ENCODE assay signal across 8 cellular contexts in the genomic region with DNA sequence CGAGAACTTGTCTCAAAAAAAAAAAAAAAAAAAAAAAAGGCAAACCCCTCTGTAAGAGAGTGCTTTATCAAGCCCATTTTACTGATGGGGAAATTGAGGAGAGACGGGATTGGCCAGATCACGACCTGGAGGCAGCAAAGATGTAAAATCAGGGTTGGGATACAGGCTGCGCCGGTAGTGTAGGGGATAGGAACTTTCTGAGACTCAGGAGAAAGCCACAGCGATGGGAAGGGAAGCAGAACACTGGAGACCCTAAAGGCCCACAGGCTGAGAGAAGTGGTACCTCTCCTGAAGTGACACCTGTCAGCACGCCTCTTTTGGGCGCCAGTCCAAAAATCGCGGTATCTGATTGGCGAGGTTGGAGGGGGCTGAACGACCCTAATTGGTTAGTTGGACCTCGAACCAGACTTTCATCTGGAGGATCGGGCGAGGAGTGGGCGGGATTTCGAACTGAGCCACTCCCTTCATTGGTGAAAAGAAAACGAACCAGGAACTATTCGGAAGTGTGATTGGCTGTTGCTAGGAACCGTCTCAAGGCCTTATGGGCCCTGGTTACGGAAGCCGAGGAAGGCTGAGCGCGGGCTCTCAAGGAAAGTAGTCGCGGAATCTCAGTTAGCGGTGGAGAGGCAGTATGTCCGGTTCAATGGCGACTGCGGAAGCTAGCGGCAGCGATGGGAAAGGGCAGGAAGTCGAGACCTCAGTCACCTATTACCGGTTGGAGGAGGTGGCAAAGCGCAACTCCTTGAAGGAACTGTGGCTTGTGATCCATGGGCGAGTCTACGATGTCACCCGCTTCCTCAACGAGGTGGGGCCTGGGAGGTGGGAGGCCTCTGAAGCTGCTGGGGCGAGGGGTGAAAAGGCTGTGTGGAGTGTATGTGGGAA. TPM values are rescaled to one million over a fixed set of nuclear protein-coding genes. Genes with fewer than 3 reads are reported as not detected.
DNase-seq lines count a peak whose midpoint lies in the region; ATAC-seq and TF ChIP-seq lines count a peak whose summit lies in the region.

A gene with protein sequence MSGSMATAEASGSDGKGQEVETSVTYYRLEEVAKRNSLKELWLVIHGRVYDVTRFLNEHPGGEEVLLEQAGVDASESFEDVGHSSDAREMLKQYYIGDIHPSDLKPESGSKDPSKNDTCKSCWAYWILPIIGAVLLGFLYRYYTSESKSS (plus strand): TSS at position 567 of the 882 bp plus-strand sequence. CDS start 65 bp downstream, at position 632.

- CTCF ChIA-PET in activated CD8-positive, alpha-beta memory T cell treated with anti-CD3 and anti-CD28 coated beads for 36 hours (lab: Charles Lee) = interaction anchor here (1.3 kb wide), 1 partner anchor 28 kb away, joined by 3 read pairs; no protein-coding TSS in a partner anchor

- H3K4me3 Mint-ChIP-seq in effector memory CD8-positive, alpha-beta T cell = peak within 1 kb of the TSS; percentile 96 to 97

- H3K27me3 Mint-ChIP-seq in effector memory CD8-positive, alpha-beta T cell = no peaks in the 10 kb centered on the region

- ATAC-seq in effector memory CD8-positive, alpha-beta T cell (replicated peaks) = peak; percentile 96

- H3K36me3 Mint-ChIP-seq in effector memory CD8-positive, alpha-beta T cell (ENCODE audit: insufficient read depth) = peaks cover 21% of the 10 kb centered on the region

- peaks cover 6 to 10% of the 10 kb centered on the region in 2 donors for H3K9me3 Mint-ChIP-seq in effector memory CD8-positive, alpha-beta T cell

- POLR2A ChIA-PET in activated CD8-positive, alpha-beta memory T cell treated with anti-CD3 and anti-CD28 coated beads for 36 hours (lab: Charles Lee) = interaction anchor here (0.6 to 0.7 kb wide), 2 partner anchors 140 to 258 kb away, joined by 6 to 9 read pairs; no protein-coding TSS in a partner anchor

- TF ChIP-seq CTCF in GM20000 (IDR thresholded peaks at IDR 0.05; ENCODE audit: extremely low read depth, missing control alignments) = no peak

- DNase-seq in CMK (ENCODE audit: low read depth) (peak; percentile 78), GM20000 (ENCODE audit: low spot score) (peak; percentile 92), HT-29 (ENCODE audit: low spot score) (peak; percentile 98), NOMO-1 (lab: John Stamatoyannopoulos, UW; ENCODE audit: unreplicated experiment in 2 of 2) (peak; percentile 94 to 98), medulla oblongata (ENCODE audit: extremely low spot score) (peak; percentile 99)
- DNase-seq in effector memory CD8-positive, alpha-beta T cell = peak; percentile 91 to 94 (median 91)
- peak; percentile 92 for DNase-seq in stimulated activated CD8-positive, alpha-beta memory T cell treated with anti-CD3 and anti-CD28 coated beads, Interleukin-12 subunit alpha, Interleukin-12 subunit beta, amount 100 ng/mL, for 1 hour (ENCODE audit: low read depth)

- peaks cover 18 to 28% of the 10 kb centered on the region in 2 donors for H3K4me1 Mint-ChIP-seq in effector memory CD8-positive, alpha-beta T cell (ENCODE audit: low read depth in 2 of 2)

- peak within 1 kb of the TSS; percentile 92 to 94 for H3K27ac Mint-ChIP-seq in effector memory CD8-positive, alpha-beta T cell

RNA-seq across cellular contexts. Expression of the gene that starts here (rescaled TPM):
- total RNA-seq in HT-29 (2014; rRNA removed; shearing (Covaris generic)) = 57.8 and 60.2 TPM in 2 replicates
- 100 to 1,000 TPM; 168 to 170 TPM for total RNA-seq in activated CD8-positive, alpha-beta memory T cell treated with anti-CD3 and anti-CD28 coated beads for 36 hours

Comparison
In these comparisons a context has a peak if more than half of its experiments do, and no peak if none do; other contexts are left out.
1. Peak in every context shown above with its lines: DNase-seq and ATAC-seq.